Comparison of ENCODE assay signal across 9 cellular contexts in genomic region chr3:47379488-47379899, GRCh38. TPM values are rescaled to one million over a fixed set of nuclear protein-coding genes. Genes with fewer than 3 reads are reported as not detected.
DNase-seq lines count a peak whose midpoint lies in the region; ATAC-seq, FAIRE-seq and TF ChIP-seq lines count a peak whose summit lies in the region.
"Had no signal": no experiment of that assay in that cellular context is flagged by ENCODE, and none has a peak within 500 bp of the region (broad histone marks: within the 10 kb centered on the region; RNA-seq: fewer than 3 reads in every experiment).

No MANE protein-coding gene starts in this region.

- H3K36me3 ChIP-seq in DND-41 (ENCODE audit: insufficient read depth, low read length) (peaks cover 9% of the 10 kb centered on the region), PC-3 (ENCODE audit: low read depth, low read length) (no peaks in the 10 kb centered on the region), pancreas (no peaks in the 10 kb centered on the region)

- H3K27ac ChIP-seq in DND-41 (ENCODE audit: low read length) (peak overlapping the region; percentile 78), PC-3 (ENCODE audit: low read length) (peak overlapping the region; percentile 86), pancreas (peak overlapping the region in 3 of 4 donors; percentile 84 to 93 (median 92))

- TF ChIP-seq CTCF in DND-41 (IDR thresholded peaks at IDR 0.05; ENCODE audit: borderline replicate concordance, extremely low read depth, low read length, poor library complexity, severe bottlenecking) = no peak
- TF ChIP-seq CTCF in PC-3 (conservative IDR thresholded peaks at IDR 0.05; ENCODE audit: low read depth, low read length) = no peak
- no peak for TF ChIP-seq CTCF in epithelial cell of esophagus (IDR thresholded peaks at IDR 0.05; ENCODE audit: insufficient read depth, low read depth, low read length, missing control alignments)
- no peak for TF ChIP-seq CTCF in pancreas (IDR thresholded peaks at IDR 0.05)

- intact Hi-C loops in PC-3 (cut with micrococcal nuclease) = no loop called here
- intact Hi-C loops in pancreas (cut with DNase I) = no loop called here

- H3K27me3 ChIP-seq in DND-41 (ENCODE audit: insufficient read depth, low read length, poor library complexity) (no peaks in the 10 kb centered on the region), PC-3 (ENCODE audit: low read length) (no peaks in the 10 kb centered on the region), pancreas (no peaks in the 10 kb centered on the region)

- no peaks in the 10 kb centered on the region for H3F3A ChIP-seq in PC-3 (ENCODE audit: low read length, unreplicated experiment)

- H3K9ac ChIP-seq in DND-41 (ENCODE audit: low read depth, low read length) (peak overlapping the region; percentile 96), PC-3 (ENCODE audit: low read length) (peak overlapping the region; percentile 96)

- H3K4me3 ChIP-seq in DND-41 (ENCODE audit: low read depth in 1 of 2, low read length in 2 of 2) (peak overlapping the region; percentile 95 to 97; a peak in 3 of 4 replicates), PC-3 (ENCODE audit: low read length) (peak overlapping the region; percentile 77), epithelial cell of esophagus (ENCODE audit: low read length) (peak overlapping the region; percentile 96), pancreas (peak overlapping the region in 3 of 4 donors; percentile 71 to 96 (median 77))

- H3K9me3 ChIP-seq in DND-41 (ENCODE audit: insufficient read depth, low read length, severe bottlenecking) = no peaks in the 10 kb centered on the region
- no peaks in the 10 kb centered on the region for H3K9me3 ChIP-seq in PC-3 (ENCODE audit: low read length)
- no peaks in the 10 kb centered on the region for H3K9me3 ChIP-seq in pancreas

- 48 to 51% methylated on average over 16 of the region's 16 CpGs for WGBS in pancreas, 2 donors

- H3K79me2 ChIP-seq in DND-41 (ENCODE audit: insufficient read depth, low read length) = peaks cover 47% of the 10 kb centered on the region
- peaks cover 53% of the 10 kb centered on the region for H3K79me2 ChIP-seq in PC-3 (ENCODE audit: low read length)

- no peaks in the 10 kb centered on the region for H3K9me2 ChIP-seq in PC-3 (replicated peaks; ENCODE audit: low read length)

- peaks cover 37% of the 10 kb centered on the region for H3K4me1 ChIP-seq in DND-41 (ENCODE audit: insufficient read depth, low read length)
- H3K4me1 ChIP-seq in PC-3 (ENCODE audit: insufficient read depth, low read length) = peaks cover 22% of the 10 kb centered on the region
- peaks cover 6 to 18% (median 12%) of the 10 kb centered on the region in 3 donors for H3K4me1 ChIP-seq in pancreas

- ATAC-seq in DND-41 (ENCODE audit: insufficient read depth, low read depth) (no peak), PC-3 (no peak), pancreas (no peak), HG02885 (IDR thresholded peaks at IDR 0.05; ENCODE audit: poor library complexity, unreplicated experiment) (no peak)

- no TSS peak for BruUV-seq in PC-3 (replicated peaks; lab: Mats Ljungman, UMichigan)

- H3K4me2 ChIP-seq in DND-41 (ENCODE audit: insufficient read depth, low read length) = peak overlapping the region; percentile 67
- peak overlapping the region; percentile 92 for H3K4me2 ChIP-seq in PC-3 (ENCODE audit: low read length)

- CTCF ChIA-PET in PC-3 (lab: Charles Lee) = no interaction called here

- FAIRE-seq in pancreas (lab: Jason Lieb, UNC) = no peak

- POLR2A ChIA-PET in PC-3 (lab: Charles Lee; ENCODE audit: unreplicated experiment) = no interaction called here

- H2AFZ ChIP-seq in DND-41 (ENCODE audit: low read depth, low read length) (no peak overlapping the region), PC-3 (ENCODE audit: low read length) (no peak overlapping the region)

- DNase-seq in DND-41 = no peak
- DNase-seq in PC-3 = no peak
- DNase-seq in epithelial cell of esophagus (ENCODE audit: low read depth) = no peak
- peak in 1 of 6 donors; percentile 29 for DNase-seq in pancreas
- DNase-seq in dedifferentiated amniotic fluid mesenchymal stem cell (ENCODE audit: extremely low spot score) = no peak
- no peak for DNase-seq in HK-2 (ENCODE audit: unreplicated experiment)
- DNase-seq in NCI-H345 (lab: John Stamatoyannopoulos, UW) = no peak
- DNase-seq: NCI-H524 treated with DMSO at 0.1 percent for 48 hours had no signal

- H4K20me1 ChIP-seq in DND-41 (ENCODE audit: insufficient read depth, low read length) = peaks cover 18% of the 10 kb centered on the region
- H4K20me1 ChIP-seq in PC-3 (ENCODE audit: low read length) = peaks cover 20% of the 10 kb centered on the region

RNA-seq across cellular contexts. Expression of gene PTPN23, which starts 1.3 kb away (rescaled TPM):
- 22.3 and 28.7 TPM in 2 replicates for total RNA-seq in PC-3 (2014; rRNA removed)
- total RNA-seq in pancreas = 10 to 100 TPM; 14.2 to 28.4 (median 20.9) TPM
- polyA plus RNA-seq in pancreas = 10 to 100 TPM; 20.2 to 40.8 TPM
